1 cellular context compared by ENCODE assay signal in the genomic region with DNA sequence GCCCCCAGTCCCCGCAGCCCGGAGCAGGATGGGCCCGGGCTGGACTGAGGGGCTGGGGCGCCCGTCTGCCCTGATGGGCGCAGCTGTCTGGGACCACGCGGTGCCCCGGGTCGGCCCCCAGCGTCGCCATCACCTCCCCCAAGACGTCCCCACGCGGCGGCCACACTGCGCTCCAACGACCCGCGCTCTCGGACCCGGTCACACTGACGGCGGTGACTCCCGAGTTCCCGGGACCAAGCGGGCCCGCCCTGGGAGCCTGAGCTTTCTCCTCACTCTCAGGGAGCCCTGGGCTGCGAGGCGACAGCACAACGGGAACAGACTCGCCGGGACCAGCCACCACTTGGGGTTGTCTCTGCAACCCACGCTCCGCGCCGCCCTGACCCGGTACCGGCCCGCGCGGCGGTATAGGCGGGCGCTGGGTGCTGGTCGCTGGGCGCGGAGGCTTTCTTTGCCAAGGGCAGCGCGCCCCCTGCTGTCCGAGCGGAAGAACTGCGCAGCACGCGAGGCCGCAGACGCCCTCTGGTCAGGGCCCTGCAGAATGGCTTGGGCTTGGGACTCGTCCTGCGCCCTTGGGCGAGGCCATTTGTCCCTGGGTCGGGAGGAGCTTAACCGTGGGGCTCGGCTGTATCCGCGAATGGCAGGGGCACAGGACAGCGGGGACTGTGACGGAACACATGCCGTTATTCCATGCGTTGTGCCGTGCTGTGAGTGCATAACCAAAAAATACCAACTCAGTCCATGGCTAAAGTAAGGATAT.
TF ChIP-seq lines count a peak whose summit lies in the region.

No MANE protein-coding gene starts in this region.

TF ChIP-seq in HepG2, 621 proteins besides CTCF, POLR2A, EP300 and RAD21 (continued from another document and continues in another):
- TF ChIP-seq MED1 (CRISPR knock-in tag; IDR thresholded peaks at IDR 0.05) (peak; percentile 58; the same call in 1 of the 2 replicates), GATA4 (IDR thresholded peaks at IDR 0.05; ENCODE audit: borderline replicate concordance, low read depth) (no peak), ZNF768 (CRISPR knock-in tag; IDR thresholded peaks at IDR 0.05) (peak; percentile 68; the same call in 1 of the 2 replicates), FOSL2 (CRISPR knock-in tag; IDR thresholded peaks at IDR 0.05) (peak; percentile 45; the same call in 1 of the 2 replicates), ZBTB20 (CRISPR knock-in tag; IDR thresholded peaks at IDR 0.05; ENCODE audit: borderline replicate concordance, low read depth) (peak; percentile 59; the same call in 1 of the 2 replicates), ZSCAN20 (CRISPR knock-in tag; IDR thresholded peaks at IDR 0.05; ENCODE audit: borderline replicate concordance) (no peak), TEF (CRISPR knock-in tag; IDR thresholded peaks at IDR 0.05) (no peak), ZKSCAN8 (CRISPR knock-in tag; IDR thresholded peaks at IDR 0.05; ENCODE audit: borderline replicate concordance) (0 out of 2 replicates have a peak, but pooled peaks have one; percentile 40), SCMH1 (CRISPR knock-in tag; IDR thresholded peaks at IDR 0.05; ENCODE audit: borderline replicate concordance) (no peak), GATAD2A (CRISPR knock-in tag; IDR thresholded peaks at IDR 0.05) (peak; percentile 71), SYNCRIP (IDR thresholded peaks at IDR 0.05; ENCODE audit: insufficient read depth, low read depth, low read length) (no peak), MBNL3 (CRISPR knock-in tag; conservative IDR thresholded peaks at IDR 0.05) (no peak), SAP130 (CRISPR knock-in tag; IDR thresholded peaks at IDR 0.05; ENCODE audit: low read depth) (peak; percentile 46), HOXA3 (CRISPR knock-in tag; IDR thresholded peaks at IDR 0.05) (peak; percentile 78), RORA (CRISPR knock-in tag; IDR thresholded peaks at IDR 0.05) (no peak), MBD4 (IDR thresholded peaks at IDR 0.05; ENCODE audit: borderline replicate concordance, low read length) (no peak), ZNF678 (CRISPR knock-in tag; IDR thresholded peaks at IDR 0.05) (0 out of 2 replicates have a peak, but pooled peaks have one; percentile 62), ZZZ3 (CRISPR knock-in tag; IDR thresholded peaks at IDR 0.05; ENCODE audit: borderline replicate concordance) (0 out of 2 replicates have a peak, but pooled peaks have one; percentile 32), AFF4 (CRISPR knock-in tag; IDR thresholded peaks at IDR 0.05) (no peak), ZNF121 (CRISPR knock-in tag; IDR thresholded peaks at IDR 0.05) (peak; percentile 83), ZNF850 (CRISPR knock-in tag; conservative IDR thresholded peaks at IDR 0.05) (no peak), ZNF550 (CRISPR knock-in tag; IDR thresholded peaks at IDR 0.05; ENCODE audit: borderline replicate concordance) (no peak), ZNF547 (CRISPR knock-in tag; IDR thresholded peaks at IDR 0.05) (peak; percentile 66; the same call in 1 of the 2 replicates), BRCA1 (CRISPR knock-in tag; IDR thresholded peaks at IDR 0.05) (0 out of 2 replicates have a peak, but pooled peaks have one; percentile 54), DR1 (CRISPR knock-in tag; IDR thresholded peaks at IDR 0.05) (peak; percentile 47; the same call in 1 of the 2 replicates)
- TF ChIP-seq, protein P1, sequence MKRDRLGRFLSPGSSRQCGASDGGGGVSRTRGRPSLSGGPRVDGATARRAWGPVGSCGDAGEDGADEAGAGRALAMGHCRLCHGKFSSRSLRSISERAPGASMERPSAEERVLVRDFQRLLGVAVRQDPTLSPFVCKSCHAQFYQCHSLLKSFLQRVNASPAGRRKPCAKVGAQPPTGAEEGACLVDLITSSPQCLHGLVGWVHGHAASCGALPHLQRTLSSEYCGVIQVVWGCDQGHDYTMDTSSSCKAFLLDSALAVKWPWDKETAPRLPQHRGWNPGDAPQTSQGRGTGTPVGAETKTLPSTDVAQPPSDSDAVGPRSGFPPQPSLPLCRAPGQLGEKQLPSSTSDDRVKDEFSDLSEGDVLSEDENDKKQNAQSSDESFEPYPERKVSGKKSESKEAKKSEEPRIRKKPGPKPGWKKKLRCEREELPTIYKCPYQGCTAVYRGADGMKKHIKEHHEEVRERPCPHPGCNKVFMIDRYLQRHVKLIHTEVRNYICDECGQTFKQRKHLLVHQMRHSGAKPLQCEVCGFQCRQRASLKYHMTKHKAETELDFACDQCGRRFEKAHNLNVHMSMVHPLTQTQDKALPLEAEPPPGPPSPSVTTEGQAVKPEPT (CRISPR knock-in tag; IDR thresholded peaks at IDR 0.05; ENCODE audit: low read depth): peak; percentile 76; the same call in 1 of the 2 replicates
- TF ChIP-seq, protein P2, sequence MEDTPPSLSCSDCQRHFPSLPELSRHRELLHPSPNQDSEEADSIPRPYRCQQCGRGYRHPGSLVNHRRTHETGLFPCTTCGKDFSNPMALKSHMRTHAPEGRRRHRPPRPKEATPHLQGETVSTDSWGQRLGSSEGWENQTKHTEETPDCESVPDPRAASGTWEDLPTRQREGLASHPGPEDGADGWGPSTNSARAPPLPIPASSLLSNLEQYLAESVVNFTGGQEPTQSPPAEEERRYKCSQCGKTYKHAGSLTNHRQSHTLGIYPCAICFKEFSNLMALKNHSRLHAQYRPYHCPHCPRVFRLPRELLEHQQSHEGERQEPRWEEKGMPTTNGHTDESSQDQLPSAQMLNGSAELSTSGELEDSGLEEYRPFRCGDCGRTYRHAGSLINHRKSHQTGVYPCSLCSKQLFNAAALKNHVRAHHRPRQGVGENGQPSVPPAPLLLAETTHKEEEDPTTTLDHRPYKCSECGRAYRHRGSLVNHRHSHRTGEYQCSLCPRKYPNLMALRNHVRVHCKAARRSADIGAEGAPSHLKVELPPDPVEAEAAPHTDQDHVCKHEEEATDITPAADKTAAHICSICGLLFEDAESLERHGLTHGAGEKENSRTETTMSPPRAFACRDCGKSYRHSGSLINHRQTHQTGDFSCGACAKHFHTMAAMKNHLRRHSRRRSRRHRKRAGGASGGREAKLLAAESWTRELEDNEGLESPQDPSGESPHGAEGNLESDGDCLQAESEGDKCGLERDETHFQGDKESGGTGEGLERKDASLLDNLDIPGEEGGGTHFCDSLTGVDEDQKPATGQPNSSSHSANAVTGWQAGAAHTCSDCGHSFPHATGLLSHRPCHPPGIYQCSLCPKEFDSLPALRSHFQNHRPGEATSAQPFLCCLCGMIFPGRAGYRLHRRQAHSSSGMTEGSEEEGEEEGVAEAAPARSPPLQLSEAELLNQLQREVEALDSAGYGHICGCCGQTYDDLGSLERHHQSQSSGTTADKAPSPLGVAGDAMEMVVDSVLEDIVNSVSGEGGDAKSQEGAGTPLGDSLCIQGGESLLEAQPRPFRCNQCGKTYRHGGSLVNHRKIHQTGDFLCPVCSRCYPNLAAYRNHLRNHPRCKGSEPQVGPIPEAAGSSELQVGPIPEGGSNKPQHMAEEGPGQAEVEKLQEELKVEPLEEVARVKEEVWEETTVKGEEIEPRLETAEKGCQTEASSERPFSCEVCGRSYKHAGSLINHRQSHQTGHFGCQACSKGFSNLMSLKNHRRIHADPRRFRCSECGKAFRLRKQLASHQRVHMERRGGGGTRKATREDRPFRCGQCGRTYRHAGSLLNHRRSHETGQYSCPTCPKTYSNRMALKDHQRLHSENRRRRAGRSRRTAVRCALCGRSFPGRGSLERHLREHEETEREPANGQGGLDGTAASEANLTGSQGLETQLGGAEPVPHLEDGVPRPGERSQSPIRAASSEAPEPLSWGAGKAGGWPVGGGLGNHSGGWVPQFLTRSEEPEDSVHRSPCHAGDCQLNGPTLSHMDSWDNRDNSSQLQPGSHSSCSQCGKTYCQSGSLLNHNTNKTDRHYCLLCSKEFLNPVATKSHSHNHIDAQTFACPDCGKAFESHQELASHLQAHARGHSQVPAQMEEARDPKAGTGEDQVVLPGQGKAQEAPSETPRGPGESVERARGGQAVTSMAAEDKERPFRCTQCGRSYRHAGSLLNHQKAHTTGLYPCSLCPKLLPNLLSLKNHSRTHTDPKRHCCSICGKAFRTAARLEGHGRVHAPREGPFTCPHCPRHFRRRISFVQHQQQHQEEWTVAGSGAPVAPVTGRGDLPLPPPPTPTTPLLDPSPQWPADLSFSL (CRISPR knock-in tag; IDR thresholded peaks at IDR 0.05): 0 out of 2 replicates have a peak, but pooled peaks have one; percentile 23
- TF ChIP-seq, protein P3, sequence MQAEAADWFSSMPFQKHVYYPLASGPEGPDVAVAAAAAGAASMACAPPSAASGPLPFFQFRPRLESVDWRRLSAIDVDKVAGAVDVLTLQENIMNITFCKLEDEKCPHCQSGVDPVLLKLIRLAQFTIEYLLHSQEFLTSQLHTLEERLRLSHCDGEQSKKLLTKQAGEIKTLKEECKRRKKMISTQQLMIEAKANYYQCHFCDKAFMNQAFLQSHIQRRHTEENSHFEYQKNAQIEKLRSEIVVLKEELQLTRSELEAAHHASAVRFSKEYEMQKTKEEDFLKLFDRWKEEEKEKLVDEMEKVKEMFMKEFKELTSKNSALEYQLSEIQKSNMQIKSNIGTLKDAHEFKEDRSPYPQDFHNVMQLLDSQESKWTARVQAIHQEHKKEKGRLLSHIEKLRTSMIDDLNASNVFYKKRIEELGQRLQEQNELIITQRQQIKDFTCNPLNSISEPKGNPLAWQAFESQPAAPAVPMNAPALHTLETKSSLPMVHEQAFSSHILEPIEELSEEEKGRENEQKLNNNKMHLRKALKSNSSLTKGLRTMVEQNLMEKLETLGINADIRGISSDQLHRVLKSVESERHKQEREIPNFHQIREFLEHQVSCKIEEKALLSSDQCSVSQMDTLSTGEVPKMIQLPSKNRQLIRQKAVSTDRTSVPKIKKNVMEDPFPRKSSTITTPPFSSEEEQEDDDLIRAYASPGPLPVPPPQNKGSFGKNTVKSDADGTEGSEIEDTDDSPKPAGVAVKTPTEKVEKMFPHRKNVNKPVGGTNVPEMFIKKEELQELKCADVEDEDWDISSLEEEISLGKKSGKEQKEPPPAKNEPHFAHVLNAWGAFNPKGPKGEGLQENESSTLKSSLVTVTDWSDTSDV (CRISPR knock-in tag; IDR thresholded peaks at IDR 0.05): 0 out of 2 replicates have a peak, but pooled peaks have one; percentile 64
- TF ChIP-seq, protein P4, sequence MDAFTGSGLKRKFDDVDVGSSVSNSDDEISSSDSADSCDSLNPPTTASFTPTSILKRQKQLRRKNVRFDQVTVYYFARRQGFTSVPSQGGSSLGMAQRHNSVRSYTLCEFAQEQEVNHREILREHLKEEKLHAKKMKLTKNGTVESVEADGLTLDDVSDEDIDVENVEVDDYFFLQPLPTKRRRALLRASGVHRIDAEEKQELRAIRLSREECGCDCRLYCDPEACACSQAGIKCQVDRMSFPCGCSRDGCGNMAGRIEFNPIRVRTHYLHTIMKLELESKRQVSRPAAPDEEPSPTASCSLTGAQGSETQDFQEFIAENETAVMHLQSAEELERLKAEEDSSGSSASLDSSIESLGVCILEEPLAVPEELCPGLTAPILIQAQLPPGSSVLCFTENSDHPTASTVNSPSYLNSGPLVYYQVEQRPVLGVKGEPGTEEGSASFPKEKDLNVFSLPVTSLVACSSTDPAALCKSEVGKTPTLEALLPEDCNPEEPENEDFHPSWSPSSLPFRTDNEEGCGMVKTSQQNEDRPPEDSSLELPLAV (CRISPR knock-in tag; conservative IDR thresholded peaks at IDR 0.05; ENCODE audit: low read depth): no peak
- TF ChIP-seq, protein P5, sequence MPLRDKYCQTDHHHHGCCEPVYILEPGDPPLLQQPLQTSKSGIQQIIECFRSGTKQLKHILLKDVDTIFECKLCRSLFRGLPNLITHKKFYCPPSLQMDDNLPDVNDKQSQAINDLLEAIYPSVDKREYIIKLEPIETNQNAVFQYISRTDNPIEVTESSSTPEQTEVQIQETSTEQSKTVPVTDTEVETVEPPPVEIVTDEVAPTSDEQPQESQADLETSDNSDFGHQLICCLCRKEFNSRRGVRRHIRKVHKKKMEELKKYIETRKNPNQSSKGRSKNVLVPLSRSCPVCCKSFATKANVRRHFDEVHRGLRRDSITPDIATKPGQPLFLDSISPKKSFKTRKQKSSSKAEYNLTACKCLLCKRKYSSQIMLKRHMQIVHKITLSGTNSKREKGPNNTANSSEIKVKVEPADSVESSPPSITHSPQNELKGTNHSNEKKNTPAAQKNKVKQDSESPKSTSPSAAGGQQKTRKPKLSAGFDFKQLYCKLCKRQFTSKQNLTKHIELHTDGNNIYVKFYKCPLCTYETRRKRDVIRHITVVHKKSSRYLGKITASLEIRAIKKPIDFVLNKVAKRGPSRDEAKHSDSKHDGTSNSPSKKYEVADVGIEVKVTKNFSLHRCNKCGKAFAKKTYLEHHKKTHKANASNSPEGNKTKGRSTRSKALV (CRISPR knock-in tag; IDR thresholded peaks at IDR 0.05): peak; percentile 93
- TF ChIP-seq, protein P6, sequence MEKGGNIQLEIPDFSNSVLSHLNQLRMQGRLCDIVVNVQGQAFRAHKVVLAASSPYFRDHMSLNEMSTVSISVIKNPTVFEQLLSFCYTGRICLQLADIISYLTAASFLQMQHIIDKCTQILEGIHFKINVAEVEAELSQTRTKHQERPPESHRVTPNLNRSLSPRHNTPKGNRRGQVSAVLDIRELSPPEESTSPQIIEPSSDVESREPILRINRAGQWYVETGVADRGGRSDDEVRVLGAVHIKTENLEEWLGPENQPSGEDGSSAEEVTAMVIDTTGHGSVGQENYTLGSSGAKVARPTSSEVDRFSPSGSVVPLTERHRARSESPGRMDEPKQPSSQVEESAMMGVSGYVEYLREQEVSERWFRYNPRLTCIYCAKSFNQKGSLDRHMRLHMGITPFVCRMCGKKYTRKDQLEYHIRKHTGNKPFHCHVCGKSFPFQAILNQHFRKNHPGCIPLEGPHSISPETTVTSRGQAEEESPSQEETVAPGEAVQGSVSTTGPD (CRISPR knock-in tag; IDR thresholded peaks at IDR 0.05): no peak
